ENCODE assay signal across 8 cellular contexts in the genomic region with DNA sequence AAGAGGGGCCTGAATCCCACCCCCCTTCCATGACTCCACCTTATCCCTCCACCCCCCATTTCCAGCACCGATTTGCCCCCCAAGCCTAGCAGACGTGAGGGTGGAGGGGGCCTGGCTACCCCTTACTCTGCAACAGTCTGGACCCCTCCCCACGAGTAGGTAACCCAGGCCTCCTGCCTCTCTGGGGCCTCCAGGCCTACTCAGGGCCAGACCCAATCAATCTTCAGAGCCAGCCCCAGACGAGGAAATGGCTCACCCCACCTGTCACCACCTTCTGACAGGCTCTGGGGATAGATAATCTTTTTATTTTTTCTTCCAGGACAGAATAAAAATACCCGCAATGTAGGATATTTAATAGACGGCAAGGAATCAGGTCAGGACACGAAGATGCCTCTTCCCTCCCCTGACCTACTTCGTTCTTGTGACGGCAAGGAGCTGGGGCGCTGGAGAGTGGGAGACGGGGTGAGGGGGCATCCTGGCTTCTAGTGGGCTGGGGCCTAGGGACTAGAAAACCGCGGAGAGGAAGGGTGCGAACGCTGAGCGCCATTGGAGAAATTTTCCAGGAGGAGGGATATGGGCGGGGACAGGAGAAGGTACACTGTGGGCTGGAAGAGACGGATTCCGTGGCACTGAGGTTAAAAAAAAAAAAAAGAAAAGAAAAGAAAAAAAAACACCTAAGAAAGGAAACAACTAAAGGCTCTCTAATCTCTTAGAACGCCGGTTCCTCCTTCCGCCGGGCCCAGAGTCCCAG. TPM values are rescaled to one million over a fixed set of nuclear protein-coding genes. Genes with fewer than 3 reads are reported as not detected.
DNase-seq lines count a peak whose midpoint lies in the region; ATAC-seq and TF ChIP-seq lines count a peak whose summit lies in the region.

No MANE protein-coding gene starts in this region.

- H3K36me3 ChIP-seq in RWPE2 (ENCODE audit: low read depth) (no peaks in the 10 kb centered on the region), mucosa of rectum (ENCODE audit: control insufficient read depth in 2 of 2, insufficient read depth in 2 of 2, low read length in 2 of 2) (no peaks in the 10 kb centered on the region), urinary bladder (ENCODE audit: insufficient read depth) (no peaks in the 10 kb centered on the region)

- no peak overlapping the region for H3K56ac ChIP-seq in H9 (ENCODE audit: insufficient read length, low read depth, low read length)

- peaks cover 6 to 9% of the 10 kb centered on the region in 2 experiments; a peak in 3 of 5 replicates for H3K9me3 Mint-ChIP-seq in H9

- peaks cover 48% of the 10 kb centered on the region for H3K27me3 Mint-ChIP-seq in H9 (ENCODE audit: low read depth)

- H3K27me3 ChIP-seq in H9 (ENCODE audit: insufficient read depth, low read length): peaks cover 9% of the 10 kb centered on the region; the same call in 1 of the 2 replicates
- H3K27me3 ChIP-seq in RWPE2 (ENCODE audit: insufficient read depth, poor library complexity, severe bottlenecking): peaks cover 10% of the 10 kb centered on the region
- no peaks in the 10 kb centered on the region for H3K27me3 ChIP-seq in dorsolateral prefrontal cortex
- H3K27me3 ChIP-seq in mucosa of rectum (ENCODE audit: control insufficient read depth in 2 of 2, insufficient read depth in 2 of 2, low read length in 2 of 2): peaks cover 9 to 21% of the 10 kb centered on the region in 2 donors

- H3K23ac ChIP-seq in H9 (ENCODE audit: insufficient read length, low read depth, low read length): no peak overlapping the region

- no peaks in the 10 kb centered on the region for H3K79me1 ChIP-seq in H9 (ENCODE audit: insufficient read depth, low read depth, low read length, poor library complexity, severe bottlenecking)

- H2AFZ ChIP-seq in H9 (ENCODE audit: low read length): no peak overlapping the region

- no peaks in the 10 kb centered on the region for H4K20me1 ChIP-seq in H9 (ENCODE audit: control insufficient read depth, insufficient read depth, insufficient read length)

- peak overlapping the region; percentile 74 for H3K4me2 ChIP-seq in H9 (ENCODE audit: insufficient read depth, insufficient read length, low read length)

- no peak overlapping the region for H3K14ac ChIP-seq in H9 (ENCODE audit: insufficient read depth, low read length)

- H3K27ac ChIP-seq in H9 (ENCODE audit: insufficient read length, low read depth, low read length): no peak overlapping the region
- peak overlapping the region; percentile 45 for H3K27ac ChIP-seq in RWPE2 (ENCODE audit: poor library complexity, severe bottlenecking)
- peak overlapping the region; percentile 15 to 97 (median 83) for H3K27ac ChIP-seq in dorsolateral prefrontal cortex
- H3K27ac ChIP-seq in mucosa of rectum (ENCODE audit: low read depth in 2 of 2, low read length in 2 of 2): peak overlapping the region in 1 of 2 donors; percentile 91
- no peak overlapping the region for H3K27ac ChIP-seq in urinary bladder (ENCODE audit: low read depth)

- no peak overlapping the region for H2BK5ac ChIP-seq in H9 (ENCODE audit: insufficient read length, low read length)

- H3K4me1 ChIP-seq in H9 (ENCODE audit: insufficient read depth, low read length): no peaks in the 10 kb centered on the region
- H3K4me1 ChIP-seq in RWPE2 (ENCODE audit: insufficient read depth, poor library complexity, severe bottlenecking): no peaks in the 10 kb centered on the region
- H3K4me1 ChIP-seq in mucosa of rectum (ENCODE audit: control insufficient read depth in 2 of 2, insufficient read depth in 2 of 2, low read length in 2 of 2): peaks cover 10 to 11% of the 10 kb centered on the region in 2 donors
- no peaks in the 10 kb centered on the region for H3K4me1 ChIP-seq in urinary bladder (ENCODE audit: insufficient read depth)

- H4K5ac ChIP-seq in H9 (ENCODE audit: insufficient read length, low read depth, low read length): no peak overlapping the region

- no peaks in the 10 kb centered on the region for H3K79me2 ChIP-seq in H9 (ENCODE audit: insufficient read depth, low read length)

- intact Hi-C loops in dorsolateral prefrontal cortex (cut with DNase I): loop anchor here (2.0 to 5.0 kb wide), 9 partner anchors 45 to 400 kb away; a partner anchor contains a TSS

- H3K4me1 Mint-ChIP-seq in H9: peaks cover 16 to 40% of the 10 kb centered on the region in 2 experiments

- peaks cover 17% of the 10 kb centered on the region for H3K23me2 ChIP-seq in H9 (ENCODE audit: insufficient read length, low read depth, low read length, poor library complexity, severe bottlenecking)

- H3K9ac ChIP-seq in H9 (ENCODE audit: extremely low read depth, insufficient read length, low read length) (no peak overlapping the region), mucosa of rectum (ENCODE audit: low read depth in 1 of 2, low read length in 2 of 2) (peak overlapping the region; percentile 3 to 6)

- no peak overlapping the region for H2BK12ac ChIP-seq in H9 (ENCODE audit: insufficient read length, low read depth, low read length)

- no peak overlapping the region for H3K27ac Mint-ChIP-seq in H9

- WGBS in H9 (ENCODE audit: extremely low coverage, insufficient read length, low lambda C conversion rate): no CpG with 5 or more reads among the region's 23 CpGs
- 15% methylated on average over 23 of the region's 23 CpGs for WGBS in urinary bladder

- no peak overlapping the region for H4K8ac ChIP-seq in H9 (replicated peaks; ENCODE audit: insufficient read length, low read depth, low read length)

- no peak overlapping the region for H2BK15ac ChIP-seq in H9 (ENCODE audit: low read depth, low read length)

- no peak overlapping the region for H4K91ac ChIP-seq in H9 (ENCODE audit: insufficient read length, low read depth, low read length)

- TF ChIP-seq CTCF in H9 (conservative IDR thresholded peaks at IDR 0.05) (no peak), RWPE2 (IDR thresholded peaks at IDR 0.05; ENCODE audit: poor library complexity, severe bottlenecking) (no peak), dorsolateral prefrontal cortex (IDR thresholded peaks at IDR 0.05 in 54 of 56, conservative IDR thresholded peaks at IDR 0.05 in 2 of 56; ENCODE audit: low read depth in 1 of 56, partially characterized antibody in 56 of 56) (no peak)

- no peak overlapping the region for H3T11ph ChIP-seq in H9 (ENCODE audit: low read length)

- DNase-seq in H9: no peak
- DNase-seq in RWPE2 (ENCODE audit: low spot score): no peak
- peak in 5 of 10 donors; percentile 35 to 49 (median 40) for DNase-seq in dorsolateral prefrontal cortex
- no peak for DNase-seq in GOT3 (lab: John Stamatoyannopoulos, UW)

- no peak for ATAC-seq in RWPE2 (ENCODE audit: low read depth)
- no peak for ATAC-seq in GM21526 (IDR thresholded peaks at IDR 0.05; ENCODE audit: low FRiP score, unreplicated experiment)
- no peak for ATAC-seq in HG03280 (IDR thresholded peaks at IDR 0.05; ENCODE audit: unreplicated experiment)

- H2BK120ac ChIP-seq in H9 (ENCODE audit: low read depth, low read length, poor library complexity, severe bottlenecking): no peak overlapping the region

- H3K4ac ChIP-seq in H9 (ENCODE audit: low read depth, low read length): no peak overlapping the region

- H3K18ac ChIP-seq in H9 (ENCODE audit: insufficient read length, low read depth, low read length): no peak overlapping the region

- H3K9me3 ChIP-seq in H9 (ENCODE audit: control insufficient read depth, low read depth, low read length): no peaks in the 10 kb centered on the region
- H3K9me3 ChIP-seq in RWPE2 (ENCODE audit: severe bottlenecking): no peaks in the 10 kb centered on the region
- H3K9me3 ChIP-seq in mucosa of rectum (ENCODE audit: control insufficient read depth in 2 of 2, low read length in 2 of 2): no peaks in the 10 kb centered on the region

- no peak overlapping the region for H2AK5ac ChIP-seq in H9 (ENCODE audit: insufficient read length, low read length)

- peak overlapping the region; percentile 94 to 99 for H3K4me3 Mint-ChIP-seq in H9

- no peak overlapping the region for H2BK20ac ChIP-seq in H9 (ENCODE audit: low read depth, low read length, poor library complexity, severe bottlenecking)

- peaks cover 0 to 5% (median 0%) of the 10 kb centered on the region in 3 experiments; a peak in 1 of 7 replicates for H3K36me3 Mint-ChIP-seq in H9 (ENCODE audit: insufficient read depth in 1 of 3, low read depth in 3 of 3)

- peak overlapping the region; percentile 71 for H3K4me3 ChIP-seq in RWPE2 (ENCODE audit: severe bottlenecking)
- H3K4me3 ChIP-seq in dorsolateral prefrontal cortex: peak overlapping the region; percentile 50 to 97 (median 83)
- peak overlapping the region; percentile 90 to 96 for H3K4me3 ChIP-seq in mucosa of rectum (ENCODE audit: low read length in 2 of 2)
- H3K4me3 ChIP-seq in urinary bladder (ENCODE audit: low read depth, low read length): peak overlapping the region; percentile 49

RNA-seq across cellular contexts. Expression of a gene that starts 0.9 kb away (rescaled TPM):
- 1.6 and 2.0 TPM in 2 replicates for total RNA-seq in H9 (2021)
- total RNA-seq in dorsolateral prefrontal cortex: 10 to 100 TPM; 16.5 to 57.0 (median 33.4) TPM
- 12.7 TPM for total RNA-seq in urinary bladder
- 7.1 TPM for polyA plus RNA-seq in urinary bladder

RNA-seq across cellular contexts. Expression of a gene that starts 13.7 kb away (rescaled TPM):
- total RNA-seq in H9 (2021) (not detected in 2 replicates), dorsolateral prefrontal cortex (1 to 10 TPM in 37 of 120 experiments, under 1 TPM in 58, not detected in 25; 0.18 to 2.6 (median 0.79) TPM), urinary bladder (0.37 TPM)
- not detected for polyA plus RNA-seq in urinary bladder

RNA-seq across cellular contexts. Expression of a gene that starts 45.2 kb away (rescaled TPM):
- total RNA-seq in H9 (2021) (17.5 and 20.0 TPM in 2 replicates), dorsolateral prefrontal cortex (100 to 1,000 TPM in 63 of 120 experiments, 10 to 100 TPM in 57; 43.6 to 155 (median 101) TPM), urinary bladder (9.1 TPM)
- 7.4 TPM for polyA plus RNA-seq in urinary bladder

RNA-seq across cellular contexts. Expression of a gene that starts 47.8 kb away (rescaled TPM):
- 2,038 and 2,051 TPM in 2 replicates for total RNA-seq in H9 (2021)
- total RNA-seq in dorsolateral prefrontal cortex: 100 to 1,000 TPM; 415 to 719 (median 536) TPM
- 1,329 TPM for total RNA-seq in urinary bladder
- 2,653 TPM for polyA plus RNA-seq in urinary bladder

Comparison
In these comparisons a context has a peak if more than half of its experiments do, and no peak if none do; other contexts are left out.
1. H3K27ac ChIP-seq: peak in RWPE2 (single experiment) and dorsolateral prefrontal cortex (59 of 59); none in H9 (single experiment) and urinary bladder (single experiment).
2. Peak in every context shown above with its lines, with median percentiles within 50 percentile points of each other: H3K4me3 ChIP-seq.